23 cellular contexts compared by ENCODE assay signal in the genomic region with DNA sequence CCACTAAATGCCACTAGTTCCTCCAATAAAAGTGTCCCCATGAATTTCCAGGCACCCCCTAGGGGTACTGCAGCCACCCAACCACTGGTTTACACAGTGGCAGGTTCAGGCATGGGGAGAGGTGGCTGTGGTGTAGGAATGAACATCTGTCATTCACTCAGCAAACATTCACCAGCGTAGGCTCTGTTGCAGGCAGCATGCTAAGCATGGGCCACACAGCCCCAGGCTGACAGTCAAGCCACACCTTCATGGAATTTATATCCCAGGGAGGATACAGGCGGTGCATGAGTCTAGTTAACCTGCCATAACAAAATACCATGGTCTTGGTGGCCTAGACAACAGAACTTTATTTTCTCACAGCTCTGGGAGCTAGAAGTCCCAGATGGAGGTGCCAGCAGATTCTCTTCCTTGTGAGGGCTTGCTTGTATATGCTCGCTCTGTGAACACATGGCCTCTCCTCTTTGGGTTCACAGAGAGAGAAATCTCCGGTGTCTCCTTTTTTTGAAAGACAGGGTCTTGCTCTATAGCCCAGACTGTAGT.
"Had no signal": no experiment of that assay in that cellular context is flagged by ENCODE, and none has a peak within 500 bp of the region (broad histone marks: within the 10 kb centered on the region; RNA-seq: fewer than 3 reads in every experiment).

No MANE protein-coding gene starts in this region.

- H3K27ac ChIP-seq: brain microvascular endothelial cell, cardiac muscle cell, Peyer's patch, RWPE1 had no signal

- H3K36me3 ChIP-seq: brain microvascular endothelial cell, cardiac muscle cell, Peyer's patch had no signal

- FAIRE-seq: K562 had no signal

- DNase-seq: activated B cell treated with CpG ODN at 0.5 μM for 24 hours; activated CD4-positive, alpha-beta memory T cell treated with anti-CD3 and anti-CD28 coated beads, Interleukin-2, amount 10 ng/mL, durations not matched to agents 7 days and 5 days; activated CD4-positive, alpha-beta T cell treated with anti-CD3 and anti-CD28 coated beads for 1 hour; activated CD4-positive, alpha-beta T cell treated with anti-CD3 and anti-CD28 coated beads, Interleukin-2, amount 10 ng/mL, durations not matched to agents 7 days and 5 days; activated gamma-delta T cell; activated naive CD4-positive, alpha-beta T cell treated with anti-CD3 and anti-CD28 coated beads, Interleukin-2, amount 10 ng/mL, durations not matched to agents 7 days and 5 days; activated naive CD8-positive, alpha-beta T cell treated with anti-CD3 and anti-CD28 coated beads for 36 hours; activated T-cell treated with anti-CD3 and anti-CD28 coated beads for 4 hours; activated T-cell treated with anti-CD3 and anti-CD28 coated beads, Interleukin-2, amount 50 U/mL, for 48 hours; brain microvascular endothelial cell; Karpas-422; MM.1S; NCI-H1105; NCI-H1436; NCI-H1694 treated with DMSO at 0.1 percent for 48 hours; NCI-H510A treated with DMSO at 0.1 percent for 48 hours; Peyer's patch; SHP77 treated with DMSO at 0.1 percent for 48 hours; T-helper 9 cell had no signal

- H3K9me3 ChIP-seq: Peyer's patch had no signal

- H3K27me3 ChIP-seq: brain microvascular endothelial cell, cardiac muscle cell, Peyer's patch had no signal

- H3K4me3 ChIP-seq: cardiac muscle cell, K562, Peyer's patch had no signal

- ATAC-seq: activated T-helper 17 cell treated with anti-CD3 and anti-CD28 coated beads, Interleukin-2, amount 50 U/mL, for 72 hours; K562 had no signal

- H3K4me1 ChIP-seq: Peyer's patch had no signal
